Comparison of ENCODE assay signal across 11 cellular contexts in genomic region chr6:163842467-163842866, GRCh38.
"Had no signal": no experiment of that assay in that cellular context is flagged by ENCODE, and none has a peak within 500 bp of the region (broad histone marks: within the 10 kb centered on the region; RNA-seq: fewer than 3 reads in every experiment).

No MANE protein-coding gene starts in this region.

- DNase-seq: activated B cell treated with CpG ODN at 0.5 μM for 24 hours; activated CD4-positive, alpha-beta memory T cell treated with anti-CD3 and anti-CD28 coated beads for 36 hours; activated CD4-positive, alpha-beta T cell treated with anti-CD3 and anti-CD28 coated beads for 4 hours; activated naive CD4-positive, alpha-beta T cell treated with Interleukin-2 at 50 U/mL for 16 hours; activated naive CD8-positive, alpha-beta T cell treated with anti-CD3 and anti-CD28 coated beads, Interleukin-2, amount 10 ng/mL, durations not matched to agents 7 days and 5 days; amygdala; caudate nucleus; foreskin fibroblast; left ventricle myocardium superior; stimulated activated naive B cell treated with anti-CD40 and anti-IgM and Interleukin-4, amounts not matched to agents 10 μg/mL and 1 μg/mL and 100 μg/mL, for 72 hours; upper lobe of left lung had no signal
